ENCODE assay signal across 14 cellular contexts in genomic region chr5:175822225-175822624, GRCh38. TPM values are rescaled to one million over a fixed set of nuclear protein-coding genes. Genes with fewer than 3 reads are reported as not detected.
DNase-seq lines count a peak whose midpoint lies in the region; ATAC-seq, FAIRE-seq and TF ChIP-seq lines count a peak whose summit lies in the region.
"Had no signal": no experiment of that assay in that cellular context is flagged by ENCODE, and none has a peak within 500 bp of the region (broad histone marks: within the 10 kb centered on the region; RNA-seq: fewer than 3 reads in every experiment).

No MANE protein-coding gene starts in this region.

- H3K9ac ChIP-seq in H1 (replicated peaks in 1 of 4; ENCODE audit: extremely low read depth in 1 of 4, low read depth in 3 of 4, low read length in 3 of 4), result no peak overlapping the region

- H3K4me3 ChIP-seq in PC-9 (peak overlapping the region; percentile 29; the same call in 1 of the 2 replicates), H1 (ENCODE audit: extremely low read depth in 1 of 4, insufficient read depth in 2 of 4, low read depth in 3 of 4, low read length in 4 of 4) (no peak overlapping the region), Peyer's patch (no peak overlapping the region)
- H3K4me3 ChIP-seq: body of pancreas had no signal

- no peak for TF ChIP-seq POLR2A in H1 (IDR thresholded peaks at IDR 0.05; ENCODE audit: control extremely low read depth in 1 of 2, low read depth in 2 of 2, low read length in 2 of 2)
- TF ChIP-seq POLR2A in Peyer's patch (IDR thresholded peaks at IDR 0.05), result no peak
- no peak for TF ChIP-seq POLR2A in GM18505 (IDR thresholded peaks at IDR 0.05; ENCODE audit: borderline replicate concordance, extremely low read depth, insufficient read depth, insufficient read length)

- peak overlapping the region; percentile 13 for H2BK120ac ChIP-seq in H1 (replicated peaks; ENCODE audit: low read depth, low read length)

- H4K8ac ChIP-seq in H1 (ENCODE audit: extremely low read depth, insufficient read depth, low read length), result no peak overlapping the region

- TF ChIP-seq CTCF in PC-9 (conservative IDR thresholded peaks at IDR 0.05) (no peak), H1 (IDR thresholded peaks at IDR 0.05; ENCODE audit: control extremely low read depth in 1 of 3, insufficient read depth in 1 of 3, low read depth in 1 of 3, low read length in 3 of 3) (no peak), Peyer's patch (IDR thresholded peaks at IDR 0.05) (no peak), GM10266 (IDR thresholded peaks at IDR 0.05; ENCODE audit: control insufficient read depth, insufficient read depth, low read depth, missing control alignments) (no peak)

- H3K4me3 Mint-ChIP-seq in activated CD4-positive, alpha-beta T cell treated with anti-CD3 and anti-CD28 coated beads for 36 hours, result peak overlapping the region; percentile 6
- H3K4me3 Mint-ChIP-seq: mesothelial cell of epicardium had no signal

- H3K9me2 ChIP-seq in PC-9 (ENCODE audit: insufficient read depth), result no peaks in the 10 kb centered on the region

- no peaks in the 10 kb centered on the region for H3K79me1 ChIP-seq in H1 (ENCODE audit: low read depth, low read length)

- H3K79me2 ChIP-seq in PC-9 (ENCODE audit: low read depth) (no peaks in the 10 kb centered on the region), H1 (ENCODE audit: control insufficient read depth in 1 of 2, insufficient read depth in 2 of 2, low read length in 2 of 2) (no peaks in the 10 kb centered on the region)

- peak; percentile 68 for ATAC-seq in activated CD4-positive, alpha-beta T cell treated with anti-CD3 and anti-CD28 coated beads for 36 hours
- ATAC-seq in GM19395 (IDR thresholded peaks at IDR 0.05; ENCODE audit: unreplicated experiment) (peak; percentile 17), GM18505 (IDR thresholded peaks at IDR 0.05; ENCODE audit: unreplicated experiment) (no peak)
- ATAC-seq: body of pancreas had no signal

- 89% methylated on average over 5 of the region's 5 CpGs; no CpG with 5 or more reads in 1 of the 2 experiments for WGBS in H1 (ENCODE audit: extremely low coverage in 1 of 2, insufficient coverage in 1 of 2, insufficient read length in 1 of 2, insufficient replicate concordance in 2 of 2, low coverage in 1 of 2, low lambda C conversion rate in 2 of 2, missing lambda C conversion rate in 1 of 2), 2 experiments

- no peak overlapping the region for H3K14ac ChIP-seq in H1 (ENCODE audit: insufficient read length)

- H2BK5ac ChIP-seq in H1 (ENCODE audit: low read depth, low read length), result no peak overlapping the region; the same call in 1 of the 2 replicates

- no peak overlapping the region for H3K23ac ChIP-seq in H1 (ENCODE audit: insufficient read length)

- H3K23me2 ChIP-seq in H1 (ENCODE audit: low read depth, low read length), result peaks cover 2% of the 10 kb centered on the region; the same call in 1 of the 2 replicates

- 0 out of 2 replicates have a peak overlapping the region, but pooled peaks have one; percentile 3 for H2AFZ ChIP-seq in PC-9
- H2AFZ ChIP-seq in H1 (ENCODE audit: low read length), result no peak overlapping the region

- no peaks in the 10 kb centered on the region for H3K27me3 ChIP-seq in PC-9 (ENCODE audit: insufficient read depth, low read depth)
- no peaks in the 10 kb centered on the region for H3K27me3 ChIP-seq in H1 (replicated peaks in 1 of 4; ENCODE audit: control insufficient read depth in 3 of 4, extremely low read depth in 1 of 4, insufficient read depth in 3 of 4, low read length in 3 of 4)
- H3K27me3 ChIP-seq in Peyer's patch, result no peaks in the 10 kb centered on the region
- H3K27me3 ChIP-seq: body of pancreas had no signal

- peak overlapping the region; percentile 58 for H3K27ac Mint-ChIP-seq in activated CD4-positive, alpha-beta T cell treated with anti-CD3 and anti-CD28 coated beads for 36 hours
- H3K27ac Mint-ChIP-seq: mesothelial cell of epicardium had no signal

- H2AK5ac ChIP-seq in H1 (ENCODE audit: low read depth, low read length), result peak overlapping the region; percentile 94; the same call in 1 of the 2 replicates

- H3K18ac ChIP-seq in H1 (ENCODE audit: extremely low read depth, low read length), result no peak overlapping the region; the same call in 1 of the 2 replicates

- peak overlapping the region; percentile 84 for H3K27ac ChIP-seq in PC-9
- no peak overlapping the region for H3K27ac ChIP-seq in H1 (ENCODE audit: low read depth, low read length)
- H3K27ac ChIP-seq in Peyer's patch, result no peak overlapping the region
- H3K27ac ChIP-seq: body of pancreas had no signal

- H3K9me3 Mint-ChIP-seq in activated CD4-positive, alpha-beta T cell treated with anti-CD3 and anti-CD28 coated beads for 36 hours (ENCODE audit: low read depth), result no peaks in the 10 kb centered on the region
- H3K9me3 Mint-ChIP-seq: mesothelial cell of epicardium had no signal

- H4K5ac ChIP-seq in H1 (ENCODE audit: insufficient read length, low read depth, low read length), result no peak overlapping the region

- no peaks in the 10 kb centered on the region for H3K36me3 Mint-ChIP-seq in activated CD4-positive, alpha-beta T cell treated with anti-CD3 and anti-CD28 coated beads for 36 hours (ENCODE audit: low read depth)
- H3K36me3 Mint-ChIP-seq: mesothelial cell of epicardium had no signal

- peaks cover 14% of the 10 kb centered on the region for H3K4me1 Mint-ChIP-seq in activated CD4-positive, alpha-beta T cell treated with anti-CD3 and anti-CD28 coated beads for 36 hours
- H3K4me1 Mint-ChIP-seq: mesothelial cell of epicardium had no signal

- H3K4me1 ChIP-seq in PC-9 (replicated peaks; ENCODE audit: insufficient read depth) (peaks cover 23% of the 10 kb centered on the region), H1 (replicated peaks in 1 of 4; ENCODE audit: control insufficient read depth in 3 of 4, insufficient read depth in 4 of 4, low read length in 3 of 4) (peaks cover 2 to 16% (median 15%) of the 10 kb centered on the region in 4 experiments), Peyer's patch (no peaks in the 10 kb centered on the region)
- H3K4me1 ChIP-seq: body of pancreas had no signal

- BruUV-seq in PC-9 (replicated peaks; lab: Mats Ljungman, UMichigan), result no TSS peak

- POLR2A ChIA-PET in activated CD4-positive, alpha-beta T cell treated with anti-CD3 and anti-CD28 coated beads for 36 hours (lab: Charles Lee), result no interaction called here
- POLR2A ChIA-PET in PC-9 (lab: Charles Lee; ENCODE audit: unreplicated experiment), result no interaction called here
- POLR2A ChIA-PET in H1 (lab: Charles Lee; ENCODE audit: partially characterized antibody), result no interaction called here

- intact Hi-C loops in activated CD4-positive, alpha-beta T cell treated with anti-CD3 and anti-CD28 coated beads for 36 hours (cut with DNase I, micrococcal nuclease), result loop anchor here in 1 of 2 experiments (1.0 kb wide), 1 partner anchor 304 kb away; no protein-coding TSS in a partner anchor
- intact Hi-C loops in PC-9 (cut with micrococcal nuclease; ENCODE audit: unreplicated experiment), result no loop called here

- no peaks in the 10 kb centered on the region for H3K9me3 ChIP-seq in PC-9 (ENCODE audit: insufficient read depth, low read depth)
- H3K9me3 ChIP-seq in H1 (ENCODE audit: insufficient read depth in 2 of 2, low read depth in 1 of 2, low read length in 1 of 2), result no peaks in the 10 kb centered on the region
- no peaks in the 10 kb centered on the region for H3K9me3 ChIP-seq in Peyer's patch
- H3K9me3 ChIP-seq: body of pancreas had no signal

- H4K91ac ChIP-seq in H1 (replicated peaks; ENCODE audit: insufficient read length, low read length), result no peak overlapping the region

- CTCF ChIA-PET in activated CD4-positive, alpha-beta T cell treated with anti-CD3 and anti-CD28 coated beads for 36 hours (lab: Charles Lee), result interaction anchor here (0.7 kb wide), 1 partner anchor 13 kb away, joined by 3 read pairs; no protein-coding TSS in a partner anchor
- CTCF ChIA-PET in PC-9 (lab: Charles Lee) (no interaction called here), H1 (lab: Charles Lee; ENCODE audit: partially characterized antibody) (interaction anchor here (1.0 to 2.4 kb wide), 6 partner anchors 8 to 47 kb away, joined by 3 to 9 read pairs (median 6); no protein-coding TSS in a partner anchor)

- H3K4ac ChIP-seq in H1 (replicated peaks; ENCODE audit: insufficient read length, low read depth, low read length), result no peak overlapping the region

- peak overlapping the region; percentile 32; the same call in 1 of the 2 replicates for H2BK12ac ChIP-seq in H1 (ENCODE audit: low read depth, low read length)

- no peak for TF ChIP-seq RAD21 in H1 (IDR thresholded peaks at IDR 0.05 in 1 of 2, conservative IDR thresholded peaks at IDR 0.05 in 1 of 2; ENCODE audit: low read depth in 2 of 2, low read length in 2 of 2)

- peaks cover 38% of the 10 kb centered on the region for H3F3A ChIP-seq in PC-9 (ENCODE audit: insufficient read depth, low read depth)

- no peak for TF ChIP-seq EP300 in H1 (IDR thresholded peaks at IDR 0.05; ENCODE audit: borderline replicate concordance in 1 of 2, low read depth in 2 of 2, low read length in 2 of 2)

- H4K20me1 ChIP-seq in PC-9 (ENCODE audit: insufficient read depth) (no peaks in the 10 kb centered on the region), H1 (replicated peaks in 1 of 2; ENCODE audit: control insufficient read depth in 1 of 2, insufficient read depth in 2 of 2, low read length in 2 of 2) (no peaks in the 10 kb centered on the region)

- no peak for FAIRE-seq in H1 (lab: Jason Lieb, UNC)
- FAIRE-seq: small intestine had no signal

- peak; percentile 28 for DNase-seq in activated CD4-positive, alpha-beta T cell treated with anti-CD3 and anti-CD28 coated beads for 36 hours
- no peak for DNase-seq in activated CD4-positive, alpha-beta T cell treated with anti-CD3 and anti-CD28 coated beads, Interleukin-2, amount 50 U/mL, for 1 hour
- peak in 1 of 2 experiments; percentile 87 for DNase-seq in PC-9
- no peak for DNase-seq in H1 (ENCODE audit: low read depth in 1 of 2, low spot score in 2 of 2)
- DNase-seq in Peyer's patch, result no peak
- no peak for DNase-seq in GM10266 (ENCODE audit: extremely low spot score)
- DNase-seq: body of pancreas, MM.1S, NCI-H2171, small intestine had no signal

- H3K27me3 Mint-ChIP-seq in activated CD4-positive, alpha-beta T cell treated with anti-CD3 and anti-CD28 coated beads for 36 hours, result peaks cover 20% of the 10 kb centered on the region

- H2BK15ac ChIP-seq in H1 (ENCODE audit: low read length), result 0 out of 2 replicates have a peak overlapping the region, but pooled peaks have one; percentile 77

- H3K4me2 ChIP-seq in PC-9 (peak overlapping the region; percentile 67), H1 (ENCODE audit: insufficient read depth in 1 of 2, low read depth in 2 of 2, low read length in 2 of 2) (no peak overlapping the region)

- H3K56ac ChIP-seq in H1 (replicated peaks; ENCODE audit: insufficient read length, low read depth, low read length), result no peak overlapping the region

- H3K36me3 ChIP-seq in PC-9 (ENCODE audit: low read depth) (no peaks in the 10 kb centered on the region), H1 (ENCODE audit: control insufficient read depth in 2 of 4, insufficient read depth in 4 of 4, low read length in 3 of 4) (no peaks in the 10 kb centered on the region), Peyer's patch (no peaks in the 10 kb centered on the region)

- H2BK20ac ChIP-seq in H1 (ENCODE audit: low read length), result peak overlapping the region; percentile 89

RNA-seq across cellular contexts. Expression of gene CPLX2, which starts 49.2 kb away (rescaled TPM):
- not detected for total RNA-seq in activated CD4-positive, alpha-beta T cell treated with anti-CD3 and anti-CD28 coated beads for 36 hours
- not detected in 2 replicates for total RNA-seq in PC-9 (2021)
- total RNA-seq in H1 (2021; fragmentation: NEBNext Ultra II Directional; extraction: Animal tissue kit (Norgen Biotek cat#: 25700)), result 0.32 and 0.42 TPM in 2 replicates
- polyA plus RNA-seq in H1 (2011; rRNA removed), result 0.28 and 0.35 TPM in 2 replicates
- 0.40 TPM for polyA plus RNA-seq in H1 (2011; cell fraction: cytosol; rRNA removed)
- polyA plus RNA-seq in H1 (2011; cell fraction: nucleus; rRNA removed), result 0.24 TPM
- 0.39 to 1.3 TPM (median 0.99 TPM) in 4 replicates for polyA plus RNA-seq in H1 (2012, experiment 1 of 2)
- polyA plus RNA-seq in H1 (2012, experiment 2 of 2), result 0.55 TPM
- polyA plus RNA-seq in H1 (2013, experiment 1 of 2), result 0.14 TPM
- 0.18 TPM for polyA plus RNA-seq in H1 (2013, experiment 2 of 2)
- 0.32 and 0.37 TPM in 2 replicates for polyA minus RNA-seq in H1 (2011; rRNA and poly(A)+ RNA removed)
- polyA minus RNA-seq in H1 (2011; cell fraction: cytosol; rRNA and poly(A)+ RNA removed), result not detected
- polyA minus RNA-seq in H1 (2011; cell fraction: nucleus; rRNA and poly(A)+ RNA removed), result not detected
- 1 to 10 TPM in 3 of 4 donors, not detected in 1; 1.4 to 2.5 (median 1.7) TPM for total RNA-seq in Peyer's patch
- total RNA-seq: mesothelial cell of epicardium, osteoblast had no signal
